15 cellular contexts compared by ENCODE assay signal in genomic region chr2:19839438-19839837, GRCh38.
DNase-seq lines count a peak whose midpoint lies in the region; ATAC-seq and TF ChIP-seq lines count a peak whose summit lies in the region.
"Had no signal": no experiment of that assay in that cellular context is flagged by ENCODE, and none has a peak within 500 bp of the region (broad histone marks: within the 10 kb centered on the region; RNA-seq: fewer than 3 reads in every experiment).

No MANE protein-coding gene starts in this region.

- H3K4me1 Mint-ChIP-seq in activated T-helper 17 cell treated with anti-CD3 and anti-CD28 coated beads, Interleukin-2, amount 50 U/mL, for 72 hours = no peaks in the 10 kb centered on the region
- H3K4me1 Mint-ChIP-seq in osteocyte (ENCODE audit: unreplicated experiment) = peaks cover 10% of the 10 kb centered on the region
- H3K4me1 Mint-ChIP-seq in effector memory CD8-positive, alpha-beta T cell (ENCODE audit: low read depth in 2 of 2) = no peaks in the 10 kb centered on the region

- peaks cover 45% of the 10 kb centered on the region for H3K27me3 Mint-ChIP-seq in activated T-helper 17 cell treated with anti-CD3 and anti-CD28 coated beads, Interleukin-2, amount 50 U/mL, for 72 hours
- H3K27me3 Mint-ChIP-seq in osteocyte (ENCODE audit: unreplicated experiment) = peaks cover 1% of the 10 kb centered on the region
- peaks cover 57 to 72% of the 10 kb centered on the region in 2 donors for H3K27me3 Mint-ChIP-seq in effector memory CD8-positive, alpha-beta T cell

- TF ChIP-seq CTCF in osteocyte (IDR thresholded peaks at IDR 0.05) = no peak

- peak; percentile 64 for ATAC-seq in activated T-helper 17 cell treated with anti-CD3 and anti-CD28 coated beads, Interleukin-2, amount 50 U/mL, for 72 hours (replicated peaks)
- ATAC-seq in effector memory CD8-positive, alpha-beta T cell (replicated peaks) = no peak

- peak; percentile 0 for DNase-seq in stimulated activated naive CD4-positive, alpha-beta T cell treated with Interleukin-2 at 50 U/mL for 16 hours (lab: John Stamatoyannopoulos, UW)
- DNase-seq in stimulated activated naive CD4-positive, alpha-beta T cell (lab: John Stamatoyannopoulos, UW) = no peak
- DNase-seq in osteocyte (ENCODE audit: extremely low spot score, unreplicated experiment) (peak; percentile 46), NCI-H1092 treated with DMSO at 0.1 percent for 48 hours (lab: John Stamatoyannopoulos, UW) (no peak), NCI-H187 (lab: John Stamatoyannopoulos, UW) (no peak)
- DNase-seq in effector memory CD8-positive, alpha-beta T cell = no peak
- DNase-seq: CD4-positive, alpha-beta T cell; DMS53; NCI-H1417 treated with DMSO at 0.1 percent for 48 hours; NCI-H2029; NCI-H2171; NCI-H446; NCI-H69; SHP77 had no signal

- H3K27ac Mint-ChIP-seq in activated T-helper 17 cell treated with anti-CD3 and anti-CD28 coated beads, Interleukin-2, amount 50 U/mL, for 72 hours = no peak overlapping the region
- H3K27ac Mint-ChIP-seq in osteocyte (ENCODE audit: unreplicated experiment) = no peak overlapping the region
- H3K27ac Mint-ChIP-seq in effector memory CD8-positive, alpha-beta T cell = no peak overlapping the region
- H3K27ac Mint-ChIP-seq: CD4-positive, alpha-beta T cell had no signal

- H3K4me3 Mint-ChIP-seq in activated T-helper 17 cell treated with anti-CD3 and anti-CD28 coated beads, Interleukin-2, amount 50 U/mL, for 72 hours = no peak overlapping the region
- no peak overlapping the region for H3K4me3 Mint-ChIP-seq in osteocyte (ENCODE audit: unreplicated experiment)
- no peak overlapping the region for H3K4me3 Mint-ChIP-seq in effector memory CD8-positive, alpha-beta T cell
- H3K4me3 Mint-ChIP-seq: CD4-positive, alpha-beta T cell had no signal

- H3K36me3 Mint-ChIP-seq in activated T-helper 17 cell treated with anti-CD3 and anti-CD28 coated beads, Interleukin-2, amount 50 U/mL, for 72 hours (ENCODE audit: low read depth) = no peaks in the 10 kb centered on the region
- no peaks in the 10 kb centered on the region for H3K36me3 Mint-ChIP-seq in osteocyte (ENCODE audit: unreplicated experiment)
- no peaks in the 10 kb centered on the region for H3K36me3 Mint-ChIP-seq in effector memory CD8-positive, alpha-beta T cell (ENCODE audit: insufficient read depth)

- no peaks in the 10 kb centered on the region for H3K9me3 Mint-ChIP-seq in activated T-helper 17 cell treated with anti-CD3 and anti-CD28 coated beads, Interleukin-2, amount 50 U/mL, for 72 hours
- H3K9me3 Mint-ChIP-seq in osteocyte (ENCODE audit: unreplicated experiment) = no peaks in the 10 kb centered on the region
- H3K9me3 Mint-ChIP-seq in effector memory CD8-positive, alpha-beta T cell = no peaks in the 10 kb centered on the region
- H3K9me3 Mint-ChIP-seq: CD4-positive, alpha-beta T cell had no signal

Comparison
In these comparisons a context has a peak if more than half of its experiments do, and no peak if none do; other contexts are left out.
1. DNase-seq: peak in stimulated activated naive CD4-positive, alpha-beta T cell treated with Interleukin-2 at 50 U/mL for 16 hours (single experiment) and osteocyte (single experiment); none in stimulated activated naive CD4-positive, alpha-beta T cell (0 of 6), effector memory CD8-positive, alpha-beta T cell (0 of 3), NCI-H1092 treated with DMSO at 0.1 percent for 48 hours (single experiment) and NCI-H187 (0 of 2).